Comparison of ENCODE assay signal across 8 cellular contexts in the genomic region with DNA sequence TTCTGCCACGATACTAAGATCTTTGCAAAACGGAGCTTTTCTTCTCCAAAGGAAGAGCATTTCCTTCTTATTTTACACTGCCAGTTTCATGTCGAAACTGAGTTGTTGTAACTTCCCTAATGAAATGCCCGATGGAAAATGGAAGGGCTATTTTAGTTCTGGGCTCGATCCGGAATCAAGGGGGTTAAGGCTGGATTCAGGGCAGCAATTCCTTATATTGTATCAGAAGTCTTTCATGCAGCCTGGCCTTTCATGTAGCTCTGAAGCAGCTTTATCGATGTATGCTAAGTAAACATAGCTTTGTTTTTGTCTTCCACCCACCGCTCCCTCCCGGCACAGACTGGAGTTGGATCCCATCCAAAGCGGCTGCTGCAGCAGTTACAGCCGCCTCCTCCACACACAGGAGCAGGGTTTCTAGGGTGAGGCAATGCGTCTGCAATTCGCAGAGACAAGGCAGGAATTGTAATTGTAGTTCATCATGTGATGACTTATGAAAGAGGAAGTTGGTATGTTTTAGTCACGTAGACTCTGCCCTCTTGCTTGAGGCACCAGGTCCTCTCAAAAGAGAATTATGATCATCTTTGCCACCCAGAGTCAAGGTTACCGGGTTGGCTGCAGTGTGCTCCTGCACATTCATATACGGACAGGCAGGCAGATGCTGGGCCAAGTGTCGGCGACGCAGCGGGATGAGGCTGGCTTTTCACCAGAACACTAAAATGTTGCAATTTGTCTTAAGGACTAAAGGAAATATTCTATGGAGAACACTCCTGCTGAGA. TPM values are rescaled to one million over a fixed set of nuclear protein-coding genes. Genes with fewer than 3 reads are reported as not detected.
DNase-seq lines count a peak whose midpoint lies in the region; ATAC-seq and TF ChIP-seq lines count a peak whose summit lies in the region.

No MANE protein-coding gene starts in this region.

- POLR2A ChIA-PET in GM10248 (lab: Yijun Ruan, JAX) = interaction anchor here (0.8 to 3.1 kb wide), 7 partner anchors 11 to 438 kb away, joined by 3 to 20 read pairs (median 4); no protein-coding TSS in a partner anchor

- peak; percentile 77 for DNase-seq in GM10248 (ENCODE audit: extremely low spot score)
- peak; percentile 98 for DNase-seq in NCI-H1436 (lab: John Stamatoyannopoulos, UW)
- peak; percentile 82 to 92 for DNase-seq in SW 1271 (lab: John Stamatoyannopoulos, UW)
- peak; percentile 95 for DNase-seq in amniotic stem cell (lab: John Stamatoyannopoulos, UW)
- peak; percentile 91 for DNase-seq in left cardiac atrium
- DNase-seq in putamen (ENCODE audit: low spot score) = peak; percentile 97

- ATAC-seq in HG02623 (IDR thresholded peaks at IDR 0.05; ENCODE audit: unreplicated experiment) = peak; percentile 24
- ATAC-seq in left cardiac atrium = peak; percentile 24 to 58
- ATAC-seq in GM19023 (IDR thresholded peaks at IDR 0.05; ENCODE audit: unreplicated experiment) = no peak

- CTCF ChIA-PET in GM10248 (lab: Yijun Ruan, JAX) = interaction anchor here (0.8 to 3.2 kb wide), 15 partner anchors 8 to 481 kb away, joined by 3 to 14 read pairs (median 4); no protein-coding TSS in a partner anchor

- intact Hi-C loops in left cardiac atrium (cut with DNase I) = loop anchor here (5.0 to 10.0 kb wide), 5 partner anchors 70 to 370 kb away; no protein-coding TSS in a partner anchor

- no peak for TF ChIP-seq CTCF in GM10248 (IDR thresholded peaks at IDR 0.05; ENCODE audit: control extremely low read depth, extremely low read depth, low read depth, missing control alignments)

RNA-seq across cellular contexts. Expression of gene IRF2BP2, which starts 2.6 kb away (rescaled TPM):
- total RNA-seq in left cardiac atrium = 100 to 1,000 TPM in 1 of 2 donors, 10 to 100 TPM in 1; 98.0 to 100 TPM
